In the genomic region with DNA sequence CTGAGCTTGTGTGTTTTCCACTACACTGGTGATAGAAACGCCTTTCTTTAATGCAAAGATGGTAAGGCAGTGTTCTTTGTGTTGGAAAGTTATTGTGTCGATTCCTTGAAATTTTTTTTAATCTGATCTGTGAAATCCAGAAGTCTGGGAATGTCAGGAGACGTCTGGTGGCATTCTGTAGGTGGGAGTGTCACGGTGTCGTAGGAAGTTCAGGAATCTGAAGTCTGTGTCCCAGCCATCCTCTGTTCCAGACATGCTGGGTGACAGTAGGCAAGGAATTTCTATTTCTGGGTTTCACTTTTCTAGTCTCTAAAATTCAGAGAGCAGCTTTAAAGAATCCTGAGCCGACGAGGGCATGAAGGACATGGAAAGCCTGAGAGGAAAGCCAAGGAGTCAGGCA, we compare ENCODE assay signal across 26 cellular contexts.
"Had no signal": no experiment of that assay in that cellular context is flagged by ENCODE, and none has a peak within 500 bp of the region (broad histone marks: within the 10 kb centered on the region; RNA-seq: fewer than 3 reads in every experiment).

No MANE protein-coding gene starts in this region.

- H3K4me3 ChIP-seq: coronary artery, dorsolateral prefrontal cortex had no signal

- H3K4me3 Mint-ChIP-seq: activated CD4-positive, alpha-beta T cell treated with anti-CD3 and anti-CD28 coated beads, Interleukin-2, amount 10 ng/mL, durations not matched to agents 7 days and 5 days; activated CD8-positive, alpha-beta T cell treated with anti-CD3 and anti-CD28 coated beads for 36 hours; activated naive CD8-positive, alpha-beta T cell; activated T-cell treated with anti-CD3 and anti-CD28 coated beads, Interleukin-2, amount 50 U/mL, for 4 hours; activated T-helper 17 cell treated with anti-CD3 and anti-CD28 coated beads, Interleukin-2, amount 50 U/mL, for 72 hours; brain; central memory CD8-positive, alpha-beta T cell; dendritic cell treated with granulocyte-macrophage colony-stimulating factor and Interleukin-4, amounts not matched to agents 40 ng/mL and 50 ng/mL, for 4 days; endodermal cell; WTC11 had no signal

- FAIRE-seq: bronchial epithelial cell, frontal cortex had no signal

- H3K4me1 Mint-ChIP-seq: activated T-helper 17 cell treated with anti-CD3 and anti-CD28 coated beads, Interleukin-2, amount 50 U/mL, for 72 hours; brain; central memory CD8-positive, alpha-beta T cell; endodermal cell; WTC11 had no signal

- H3K27ac ChIP-seq: coronary artery, dorsolateral prefrontal cortex had no signal

- H3K9me3 Mint-ChIP-seq: activated CD8-positive, alpha-beta T cell treated with anti-CD3 and anti-CD28 coated beads for 36 hours; activated T-cell treated with anti-CD3 and anti-CD28 coated beads, Interleukin-2, amount 50 U/mL, for 4 hours; activated T-helper 17 cell treated with anti-CD3 and anti-CD28 coated beads, Interleukin-2, amount 50 U/mL, for 72 hours; central memory CD8-positive, alpha-beta T cell; dendritic cell treated with granulocyte-macrophage colony-stimulating factor and Interleukin-4, amounts not matched to agents 40 ng/mL and 50 ng/mL, for 4 days; endodermal cell; WTC11 had no signal

- H3K27ac Mint-ChIP-seq: activated CD4-positive, alpha-beta T cell treated with anti-CD3 and anti-CD28 coated beads, Interleukin-2, amount 10 ng/mL, durations not matched to agents 7 days and 5 days; activated CD8-positive, alpha-beta T cell treated with anti-CD3 and anti-CD28 coated beads for 36 hours; activated naive CD8-positive, alpha-beta T cell; activated T-helper 17 cell treated with anti-CD3 and anti-CD28 coated beads, Interleukin-2, amount 50 U/mL, for 72 hours; dendritic cell treated with granulocyte-macrophage colony-stimulating factor and Interleukin-4, amounts not matched to agents 40 ng/mL and 50 ng/mL, for 4 days; endodermal cell; WTC11 had no signal

- H3K36me3 Mint-ChIP-seq: activated naive CD8-positive, alpha-beta T cell; brain; WTC11 had no signal

- H3K27me3 Mint-ChIP-seq: activated CD4-positive, alpha-beta T cell treated with anti-CD3 and anti-CD28 coated beads, Interleukin-2, amount 10 ng/mL, durations not matched to agents 7 days and 5 days; activated CD8-positive, alpha-beta T cell treated with anti-CD3 and anti-CD28 coated beads for 36 hours; activated naive CD8-positive, alpha-beta T cell; activated T-helper 17 cell treated with anti-CD3 and anti-CD28 coated beads, Interleukin-2, amount 50 U/mL, for 72 hours; dendritic cell treated with granulocyte-macrophage colony-stimulating factor and Interleukin-4, amounts not matched to agents 40 ng/mL and 50 ng/mL, for 4 days had no signal

- DNase-seq: activated CD4-positive, alpha-beta T cell treated with anti-CD3 and anti-CD28 coated beads for 1 hour; activated CD4-positive, alpha-beta T cell treated with anti-CD3 and anti-CD28 coated beads for 4 hours; activated CD4-positive, alpha-beta T cell treated with anti-CD3 and anti-CD28 coated beads, Interleukin-2, amount 10 ng/mL, durations not matched to agents 7 days and 5 days; activated CD4-positive, alpha-beta T cell treated with anti-CD3 and anti-CD28 coated beads, Interleukin-2, amount 50 U/mL, for 4 hours; activated CD8-positive, alpha-beta memory T cell treated with anti-CD3 and anti-CD28 coated beads for 24 hours; activated CD8-positive, alpha-beta T cell treated with anti-CD3 and anti-CD28 coated beads for 36 hours; activated effector memory CD4-positive, alpha-beta T cell treated with Interleukin-2 at 50 U/mL for 16 hours; activated gamma-delta T cell treated with Interleukin-2 at 50 U/mL for 16 hours; activated naive CD4-positive, alpha-beta T cell treated with anti-CD3 and anti-CD28 coated beads, Interleukin-2, amount 50 U/mL, for 16 hours; activated naive CD4-positive, alpha-beta T cell treated with Interleukin-2 at 50 U/mL for 16 hours; activated T-cell treated with anti-CD3 and anti-CD28 coated beads, Interleukin-2, amount 50 U/mL, for 4 hours; amniotic stem cell; anterior cingulate cortex; dorsolateral prefrontal cortex; effector memory CD4-positive, alpha-beta T cell; endodermal cell; foreskin fibroblast had no signal
